Comparison of ENCODE assay signal across 23 cellular contexts in the genomic region with DNA sequence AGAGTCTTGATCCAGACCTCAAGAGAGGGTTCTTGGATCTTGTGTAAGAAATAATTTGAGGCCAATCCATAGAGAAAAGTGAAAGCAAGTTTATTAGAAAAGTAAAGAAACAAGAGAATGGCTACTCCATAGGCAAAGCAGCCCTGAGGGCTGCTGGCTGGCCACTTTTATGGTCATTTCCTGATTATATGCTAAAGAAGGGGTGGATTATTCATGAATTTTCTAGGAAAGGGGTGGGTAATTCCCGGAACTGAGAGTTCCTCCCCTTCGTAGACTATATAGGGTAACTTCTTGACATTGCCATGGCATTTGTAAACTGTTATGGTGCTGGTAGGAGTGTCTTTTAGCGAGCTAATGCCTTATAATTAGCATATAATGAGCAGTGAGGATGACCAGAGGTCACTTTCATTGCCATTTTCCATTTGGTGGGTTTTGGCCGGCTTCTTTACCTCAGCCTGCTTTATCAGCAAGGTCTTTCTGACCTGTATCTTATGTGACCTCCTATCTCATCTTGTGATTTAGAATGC. TPM values are rescaled to one million over a fixed set of nuclear protein-coding genes. Genes with fewer than 3 reads are reported as not detected.
DNase-seq lines count a peak whose midpoint lies in the region; ATAC-seq and TF ChIP-seq lines count a peak whose summit lies in the region.
"Had no signal": no experiment of that assay in that cellular context is flagged by ENCODE, and none has a peak within 500 bp of the region (broad histone marks: within the 10 kb centered on the region; RNA-seq: fewer than 3 reads in every experiment).

No MANE protein-coding gene starts in this region.

- no peak for TF ChIP-seq CTCF in GM23338 (conservative IDR thresholded peaks at IDR 0.05; ENCODE audit: low read depth in 2 of 2)
- TF ChIP-seq CTCF in endodermal cell (conservative IDR thresholded peaks at IDR 0.05): no peak
- TF ChIP-seq CTCF in spleen (IDR thresholded peaks at IDR 0.05 in 8 of 11, conservative IDR thresholded peaks at IDR 0.05 in 3 of 11): no peak
- no peak for TF ChIP-seq CTCF in GM10248 (IDR thresholded peaks at IDR 0.05; ENCODE audit: control extremely low read depth, extremely low read depth, low read depth, missing control alignments)

- CTCF ChIA-PET in GM10248 (lab: Yijun Ruan, JAX): interaction anchor here (1.7 to 9.2 kb wide), 2 partner anchors 12 to 149 kb away, joined by 4 to 86 read pairs; no protein-coding TSS in a partner anchor

- H3K36me3 ChIP-seq in GM23338 (ENCODE audit: insufficient read depth): peaks cover 21% of the 10 kb centered on the region; the same call in 1 of the 2 replicates
- H3K36me3 ChIP-seq in endodermal cell (ENCODE audit: control insufficient read depth, insufficient read depth, low read length): peaks cover 30% of the 10 kb centered on the region
- no peaks in the 10 kb centered on the region for H3K36me3 ChIP-seq in spleen

- H3K27me3 Mint-ChIP-seq in GM23338 (ENCODE audit: insufficient read depth, low read depth, poor library complexity) (peaks cover 6% of the 10 kb centered on the region), endodermal cell (ENCODE audit: insufficient read depth) (no peaks in the 10 kb centered on the region)
- H3K27me3 Mint-ChIP-seq: CD4-positive, CD25-positive, alpha-beta regulatory T cell; T-cell had no signal

- intact Hi-C loops in spleen (cut with DNase I; ENCODE audit: low total_unique reads): loop anchor here (10.0 kb wide), 1 partner anchor 84 kb away; the partner anchor contains the start of gene TMEM11

- 89 to 97% methylated on average over 4 of the region's 4 CpGs for WGBS in endodermal cell (ENCODE audit: insufficient coverage in 1 of 2, insufficient read length in 1 of 2), 2 experiments
- 44 to 54% (median 51%) methylated on average over 4 of the region's 4 CpGs for WGBS in spleen, 5 donors

- no peaks in the 10 kb centered on the region for H3K27me3 ChIP-seq in GM23338 (ENCODE audit: insufficient read depth)
- no peaks in the 10 kb centered on the region for H3K27me3 ChIP-seq in endodermal cell (ENCODE audit: control insufficient read depth, insufficient read depth, low read length, poor library complexity, severe bottlenecking)
- no peaks in the 10 kb centered on the region for H3K27me3 ChIP-seq in spleen (replicated peaks in 1 of 7)

- POLR2A ChIA-PET in GM10248 (lab: Yijun Ruan, JAX): no interaction called here

- TF ChIP-seq POLR2A in spleen (IDR thresholded peaks at IDR 0.05): no peak

- no peaks in the 10 kb centered on the region for H3F3A ChIP-seq in GM23338 (replicated peaks; ENCODE audit: low read depth)

- DNase-seq in GM23338 (ENCODE audit: low spot score) (no peak), OCI-M1 (lab: John Stamatoyannopoulos, UW) (peak; percentile 38), endodermal cell (no peak), spleen (no peak), GM10248 (ENCODE audit: extremely low spot score) (no peak), germinal center (ENCODE audit: low spot score) (no peak), T1000 (lab: John Stamatoyannopoulos, UW) (no peak)
- DNase-seq: ACHN; CD4-positive, CD25-positive, alpha-beta regulatory T cell; COR-L47; DMS 273 treated with DMSO at 0.1 percent for 48 hours; GDM1; H7; MM.1S; NCI-H1092 treated with DMSO at 0.1 percent for 48 hours; NCI-H146; NCI-H2081 treated with DMSO at 0.1 percent for 48 hours; NCI-H524 treated with DMSO at 0.1 percent for 48 hours; PC-3; RPMI8226; SIG-M5; T-cell had no signal

- H3K27ac Mint-ChIP-seq in GM23338 (no peak overlapping the region), endodermal cell (no peak overlapping the region)
- H3K27ac Mint-ChIP-seq: CD4-positive, CD25-positive, alpha-beta regulatory T cell; T-cell had no signal

- peaks cover 41% of the 10 kb centered on the region for H3K9me3 Mint-ChIP-seq in GM23338
- H3K9me3 Mint-ChIP-seq in endodermal cell: peaks cover 48% of the 10 kb centered on the region

- H2AFZ ChIP-seq in GM23338: no peak overlapping the region

- H3K9ac ChIP-seq in endodermal cell (ENCODE audit: extremely low read depth, low read length, poor library complexity, severe bottlenecking): no peak overlapping the region

- H3K4me3 ChIP-seq in GM23338 (no peak overlapping the region), endodermal cell (ENCODE audit: low read length) (peak overlapping the region; percentile 59), spleen (peak overlapping the region in 1 of 8 donors; percentile 5)

- H3K36me3 Mint-ChIP-seq in GM23338 (ENCODE audit: low read depth): peaks cover 35% of the 10 kb centered on the region
- H3K36me3 Mint-ChIP-seq in endodermal cell (ENCODE audit: low read depth): peaks cover 33% of the 10 kb centered on the region

- peak overlapping the region; percentile 23; the same call in 1 of the 2 replicates for H3K4me2 ChIP-seq in GM23338

- H3K9me3 ChIP-seq in endodermal cell (ENCODE audit: control insufficient read depth, low read length) (peaks cover 44% of the 10 kb centered on the region), spleen (peaks cover 4 to 29% (median 23%) of the 10 kb centered on the region in 8 donors)

- no peak for ATAC-seq in GM23338
- ATAC-seq: PC-3, SK-N-SH treated with all-trans-retinoic acid at 6 μM for 48 hours, T-cell had no signal

- H3K27ac ChIP-seq in GM23338 (ENCODE audit: low read depth) (peak overlapping the region; percentile 61; the same call in 1 of the 2 replicates), endodermal cell (ENCODE audit: low read depth, low read length) (no peak overlapping the region), spleen (peak overlapping the region in 6 of 8 donors; percentile 21 to 74 (median 60))

- peaks cover 89% of the 10 kb centered on the region for H3K79me2 ChIP-seq in GM23338 (replicated peaks; ENCODE audit: insufficient read depth)

- 0 out of 2 replicates have a peak, but pooled peaks cover 4% of the 10 kb centered on the region for H4K20me1 ChIP-seq in GM23338 (replicated peaks; ENCODE audit: insufficient read depth)

- H3K4me3 Mint-ChIP-seq in GM23338 (no peak overlapping the region), endodermal cell (no peak overlapping the region)
- H3K4me3 Mint-ChIP-seq: T-cell had no signal

- H3K4me1 ChIP-seq in GM23338 (ENCODE audit: insufficient read depth) (peaks cover 30% of the 10 kb centered on the region), endodermal cell (ENCODE audit: control insufficient read depth, insufficient read depth, low read length) (no peaks in the 10 kb centered on the region), spleen (peaks cover 14 to 69% (median 41%) of the 10 kb centered on the region in 6 donors)

- H3K4me1 Mint-ChIP-seq in GM23338 (peaks cover 4% of the 10 kb centered on the region; the same call in 2 of the 3 replicates), endodermal cell (peaks cover 6% of the 10 kb centered on the region)

- 0 out of 2 replicates have a peak, but pooled peaks cover 3% of the 10 kb centered on the region for H3K9me2 ChIP-seq in GM23338 (ENCODE audit: insufficient read depth)

TF ChIP-seq in GM23338, 12 proteins besides CTCF, POLR2A, EP300 and RAD21 (continues in another document):
- TF ChIP-seq ZNF331 (CRISPR knock-in tag; IDR thresholded peaks at IDR 0.05; ENCODE audit: low read depth) (no peak), NANOG (IDR thresholded peaks at IDR 0.05; ENCODE audit: borderline replicate concordance) (no peak), CREB1 (CRISPR knock-in tag; IDR thresholded peaks at IDR 0.05; ENCODE audit: low read depth) (no peak), ZNF114 (CRISPR knock-in tag; IDR thresholded peaks at IDR 0.05) (no peak), EZH2phosphoT487 (IDR thresholded peaks at IDR 0.05; ENCODE audit: unreplicated experiment) (no peak), POLR2AphosphoS5 (IDR thresholded peaks at IDR 0.05; ENCODE audit: low read depth) (no peak), JUNB (IDR thresholded peaks at IDR 0.05; ENCODE audit: unreplicated experiment) (no peak), STAT1 (IDR thresholded peaks at IDR 0.05; ENCODE audit: unreplicated experiment) (no peak)
- TF ChIP-seq, protein P1, sequence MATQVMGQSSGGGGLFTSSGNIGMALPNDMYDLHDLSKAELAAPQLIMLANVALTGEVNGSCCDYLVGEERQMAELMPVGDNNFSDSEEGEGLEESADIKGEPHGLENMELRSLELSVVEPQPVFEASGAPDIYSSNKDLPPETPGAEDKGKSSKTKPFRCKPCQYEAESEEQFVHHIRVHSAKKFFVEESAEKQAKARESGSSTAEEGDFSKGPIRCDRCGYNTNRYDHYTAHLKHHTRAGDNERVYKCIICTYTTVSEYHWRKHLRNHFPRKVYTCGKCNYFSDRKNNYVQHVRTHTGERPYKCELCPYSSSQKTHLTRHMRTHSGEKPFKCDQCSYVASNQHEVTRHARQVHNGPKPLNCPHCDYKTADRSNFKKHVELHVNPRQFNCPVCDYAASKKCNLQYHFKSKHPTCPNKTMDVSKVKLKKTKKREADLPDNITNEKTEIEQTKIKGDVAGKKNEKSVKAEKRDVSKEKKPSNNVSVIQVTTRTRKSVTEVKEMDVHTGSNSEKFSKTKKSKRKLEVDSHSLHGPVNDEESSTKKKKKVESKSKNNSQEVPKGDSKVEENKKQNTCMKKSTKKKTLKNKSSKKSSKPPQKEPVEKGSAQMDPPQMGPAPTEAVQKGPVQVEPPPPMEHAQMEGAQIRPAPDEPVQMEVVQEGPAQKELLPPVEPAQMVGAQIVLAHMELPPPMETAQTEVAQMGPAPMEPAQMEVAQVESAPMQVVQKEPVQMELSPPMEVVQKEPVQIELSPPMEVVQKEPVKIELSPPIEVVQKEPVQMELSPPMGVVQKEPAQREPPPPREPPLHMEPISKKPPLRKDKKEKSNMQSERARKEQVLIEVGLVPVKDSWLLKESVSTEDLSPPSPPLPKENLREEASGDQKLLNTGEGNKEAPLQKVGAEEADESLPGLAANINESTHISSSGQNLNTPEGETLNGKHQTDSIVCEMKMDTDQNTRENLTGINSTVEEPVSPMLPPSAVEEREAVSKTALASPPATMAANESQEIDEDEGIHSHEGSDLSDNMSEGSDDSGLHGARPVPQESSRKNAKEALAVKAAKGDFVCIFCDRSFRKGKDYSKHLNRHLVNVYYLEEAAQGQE (IDR thresholded peaks at IDR 0.05; ENCODE audit: unreplicated experiment): no peak
- TF ChIP-seq, protein P2, sequence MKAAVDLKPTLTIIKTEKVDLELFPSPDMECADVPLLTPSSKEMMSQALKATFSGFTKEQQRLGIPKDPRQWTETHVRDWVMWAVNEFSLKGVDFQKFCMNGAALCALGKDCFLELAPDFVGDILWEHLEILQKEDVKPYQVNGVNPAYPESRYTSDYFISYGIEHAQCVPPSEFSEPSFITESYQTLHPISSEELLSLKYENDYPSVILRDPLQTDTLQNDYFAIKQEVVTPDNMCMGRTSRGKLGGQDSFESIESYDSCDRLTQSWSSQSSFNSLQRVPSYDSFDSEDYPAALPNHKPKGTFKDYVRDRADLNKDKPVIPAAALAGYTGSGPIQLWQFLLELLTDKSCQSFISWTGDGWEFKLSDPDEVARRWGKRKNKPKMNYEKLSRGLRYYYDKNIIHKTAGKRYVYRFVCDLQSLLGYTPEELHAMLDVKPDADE (IDR thresholded peaks at IDR 0.05): no peak

RNA-seq across cellular contexts. Expression of gene DHRS7B, which starts 4.4 kb away (rescaled TPM):
- total RNA-seq in GM23338 (2014; rRNA removed; shearing (Covaris generic)): 24.7 and 26.6 TPM in 2 replicates
- polyA plus RNA-seq in GM23338 (2016; fragmentation: Nextera tagmentation; extraction: Ambion mirVana) (26.8 and 27.9 TPM in 2 replicates), spleen (10 to 100 TPM; 13.6 to 18.4 (median 16.7) TPM)
- total RNA-seq in endodermal cell (10 to 100 TPM; 20.8 to 24.2 TPM), spleen (10 to 100 TPM; 13.3 to 31.3 (median 19.7) TPM)
- 16.9 TPM for polyA plus RNA-seq in endodermal cell (2013, experiment 1 of 2)
- 15.0 TPM for polyA plus RNA-seq in endodermal cell (2013, experiment 2 of 2)
